Comparison of ENCODE assay signal across 8 cellular contexts in the genomic region with DNA sequence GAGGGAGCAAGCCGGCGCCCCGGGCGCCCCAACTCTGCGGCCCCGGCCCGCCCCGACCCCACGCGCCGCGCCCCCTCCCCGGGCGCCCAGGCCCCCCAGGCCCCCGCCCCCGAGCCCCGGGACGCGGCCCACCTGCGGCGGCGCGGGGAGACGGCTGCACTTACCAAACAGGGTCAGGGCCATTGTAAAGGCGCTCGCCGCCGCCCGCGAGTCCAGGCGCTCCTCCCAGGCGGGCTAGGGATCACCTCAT. TPM values are rescaled to one million over a fixed set of nuclear protein-coding genes. Genes with fewer than 3 reads are reported as not detected.
DNase-seq lines count a peak whose midpoint lies in the region; ATAC-seq lines count a peak whose summit lies in the region.

No MANE protein-coding gene starts in this region.

- H3K4me3 Mint-ChIP-seq in naive B cell: peak overlapping the region; percentile 72 to 90 (median 82)

- no peaks in the 10 kb centered on the region for H3K9me3 ChIP-seq in BLaER1 treated with 17β-estradiol and CSF1 and Interleukin-3, amounts not matched to agents 10 nM and 100 nM (replicated peaks in 1 of 11)
- H3K9me3 ChIP-seq in ectodermal cell (ENCODE audit: control insufficient read depth, low read length): no peaks in the 10 kb centered on the region

- H3K27me3 Mint-ChIP-seq in naive B cell: peaks cover 49 to 60% (median 54%) of the 10 kb centered on the region in 3 donors

- peaks cover 0 to 14% (median 7%) of the 10 kb centered on the region in 11 experiments; a peak in 9 of 22 replicates for H4K20me1 ChIP-seq in BLaER1 treated with 17β-estradiol and CSF1 and Interleukin-3, amounts not matched to agents 10 nM and 100 nM

- no peaks in the 10 kb centered on the region for H3K36me3 Mint-ChIP-seq in naive B cell

- H3K4me1 Mint-ChIP-seq in naive B cell: peaks cover 0 to 7% (median 4%) of the 10 kb centered on the region in 3 donors

- no peaks in the 10 kb centered on the region for H3K36me3 ChIP-seq in BLaER1 treated with 17β-estradiol and CSF1 and Interleukin-3, amounts not matched to agents 10 nM and 100 nM
- no peaks in the 10 kb centered on the region for H3K36me3 ChIP-seq in ectodermal cell (ENCODE audit: control insufficient read depth, insufficient read depth, low read length)

- peak overlapping the region; percentile 63 to 78 (median 70) for H3K4me3 ChIP-seq in BLaER1 treated with 17β-estradiol and CSF1 and Interleukin-3, amounts not matched to agents 10 nM and 100 nM
- peak overlapping the region; percentile 82 for H3K4me3 ChIP-seq in ectodermal cell (ENCODE audit: insufficient read depth, low read depth, low read length)

- H3K4me2 ChIP-seq in BLaER1 treated with 17β-estradiol and CSF1 and Interleukin-3, amounts not matched to agents 10 nM and 100 nM: peak overlapping the region; percentile 95 to 100 (median 99)

- H3K9me3 Mint-ChIP-seq in naive B cell: no peaks in the 10 kb centered on the region

- no peak overlapping the region for H3K27ac ChIP-seq in BLaER1 treated with 17β-estradiol and CSF1 and Interleukin-3, amounts not matched to agents 10 nM and 100 nM
- peak overlapping the region; percentile 93 for H3K27ac ChIP-seq in ectodermal cell (ENCODE audit: insufficient read depth, low read depth, low read length, poor library complexity, severe bottlenecking)

- 0% methylated on average over 32 of the region's 32 CpGs for WGBS in ectodermal cell, 2 experiments

- ATAC-seq in GM21447 (IDR thresholded peaks at IDR 0.05; ENCODE audit: unreplicated experiment) (peak; percentile 21), naive B cell (ENCODE audit: low read depth in 2 of 2) (no peak)

- peaks cover 79 to 86% (median 84%) of the 10 kb centered on the region in 11 experiments for H3K27me3 ChIP-seq in BLaER1 treated with 17β-estradiol and CSF1 and Interleukin-3, amounts not matched to agents 10 nM and 100 nM
- H3K27me3 ChIP-seq in ectodermal cell (ENCODE audit: control insufficient read depth, insufficient read depth, low read length, poor library complexity, severe bottlenecking): no peaks in the 10 kb centered on the region

- H3K27ac Mint-ChIP-seq in naive B cell: no peak overlapping the region

- peaks cover 0 to 6% (median 0%) of the 10 kb centered on the region in 10 experiments; a peak in 4 of 20 replicates for H3K4me1 ChIP-seq in BLaER1 treated with 17β-estradiol and CSF1 and Interleukin-3, amounts not matched to agents 10 nM and 100 nM
- peaks cover 18% of the 10 kb centered on the region for H3K4me1 ChIP-seq in ectodermal cell (ENCODE audit: control insufficient read depth, insufficient read depth, low read length)

- peak overlapping the region; percentile 25 to 74 (median 56); a peak in 18 of 22 replicates for H3K9ac ChIP-seq in BLaER1 treated with 17β-estradiol and CSF1 and Interleukin-3, amounts not matched to agents 10 nM and 100 nM

- peak; percentile 87 for DNase-seq in NCI-H510A (lab: John Stamatoyannopoulos, UW)
- DNase-seq in naive B cell: no peak
- no peak for DNase-seq in retina
- no peak for DNase-seq in stimulated activated CD4-positive, alpha-beta T cell treated with anti-CD3 and anti-CD28 coated beads, Interleukin-4, amount 100 ng/mL, for 4 hours
- no peak for DNase-seq in NCI-H1417 (lab: John Stamatoyannopoulos, UW)

RNA-seq across cellular contexts. Expression of a gene that starts 0.5 kb away (rescaled TPM):
- 43.9 TPM for polyA plus RNA-seq in ectodermal cell (2013, experiment 1 of 4)
- 34.9 TPM for polyA plus RNA-seq in ectodermal cell (2013, experiment 2 of 4)
- polyA plus RNA-seq in ectodermal cell (2013, experiment 3 of 4): 34.0 TPM
- 34.1 TPM for polyA plus RNA-seq in ectodermal cell (2013, experiment 4 of 4)
- under 1 TPM in 2 of 6 donors, not detected in 4; 0.31 to 0.78 TPM for polyA plus RNA-seq in naive B cell (ENCODE audit: low read depth in 6 of 6)
